8 cellular contexts compared by ENCODE assay signal in genomic region chr1:156571261-156571958, GRCh38. TPM values are rescaled to one million over a fixed set of nuclear protein-coding genes. Genes with fewer than 3 reads are reported as not detected.
A peak's percentile ranks its signal among the peaks of the same experiment; 100 is the strongest.
DNase-seq lines count a peak whose midpoint lies in the region; ATAC-seq and TF ChIP-seq lines count a peak whose summit lies in the region.

No MANE protein-coding gene starts in this region.

- peaks cover 8% of the 10 kb centered on the region for H3K36me3 Mint-ChIP-seq in T-helper 1 cell treated with Interleukin-12 subunit alpha and Interleukin-12 subunit beta and Interleukin-4 antibody, amounts not matched to agents 30 μg/mL and 1 μg/mL, for 36 hours (ENCODE audit: low read depth)

- H3K4me3 ChIP-seq in OCI-LY7 (ENCODE audit: low read depth, low read length, poor library complexity, severe bottlenecking) (peak overlapping the region; percentile 75), esophagus (ENCODE audit: low read depth in 1 of 2, low read length in 2 of 2) (peak overlapping the region; percentile 48 to 53), skin epidermis (peak overlapping the region in 5 of 7 experiments; percentile 38 to 56 (median 41))

- no TSS peak for BruUV-seq in OCI-LY7 (replicated peaks; lab: Mats Ljungman, UMichigan)

- 13 to 15% methylated on average over 4 of the region's 4 CpGs for WGBS in esophagus, 2 donors

- no peaks in the 10 kb centered on the region for H3K9me3 ChIP-seq in OCI-LY7 (ENCODE audit: low read length)
- H3K9me3 ChIP-seq in esophagus (ENCODE audit: control insufficient read depth in 2 of 2, insufficient read depth in 1 of 2, low read depth in 1 of 2, low read length in 1 of 2): no peaks in the 10 kb centered on the region

- no peak overlapping the region for H3K27ac ChIP-seq in OCI-LY7 (ENCODE audit: low read depth, low read length, poor library complexity, severe bottlenecking)
- peak overlapping the region in 1 of 2 donors; percentile 42 for H3K27ac ChIP-seq in esophagus (ENCODE audit: low read depth in 2 of 2, low read length in 1 of 2)
- peak overlapping the region in 1 of 21 experiments; percentile 14 for H3K27ac ChIP-seq in skin epidermis

- ATAC-seq in GM18861 (IDR thresholded peaks at IDR 0.05; ENCODE audit: unreplicated experiment) (no peak), HG02981 (IDR thresholded peaks at IDR 0.05; ENCODE audit: unreplicated experiment) (no peak)

- H3K4me2 ChIP-seq in OCI-LY7 (ENCODE audit: low read length): peak overlapping the region; percentile 78

- peak overlapping the region; percentile 96 for H3K4me3 Mint-ChIP-seq in T-helper 1 cell treated with Interleukin-12 subunit alpha and Interleukin-12 subunit beta and Interleukin-4 antibody, amounts not matched to agents 30 μg/mL and 1 μg/mL, for 36 hours

- peaks cover 20% of the 10 kb centered on the region for H3K4me1 Mint-ChIP-seq in T-helper 1 cell treated with Interleukin-12 subunit alpha and Interleukin-12 subunit beta and Interleukin-4 antibody, amounts not matched to agents 30 μg/mL and 1 μg/mL, for 36 hours (ENCODE audit: low read depth)

- CTCF ChIA-PET in OCI-LY7 (lab: Charles Lee; ENCODE audit: unreplicated experiment): interaction anchor here (1.1 kb wide), 1 partner anchor 9 kb away, joined by 3 read pairs; no protein-coding TSS in a partner anchor

- H2AFZ ChIP-seq in OCI-LY7 (ENCODE audit: low read length): peak overlapping the region; percentile 62; the same call in 1 of the 2 replicates

- H3K79me2 ChIP-seq in OCI-LY7 (ENCODE audit: insufficient read depth, low read depth, low read length): no peaks in the 10 kb centered on the region

- H3K27me3 Mint-ChIP-seq in T-helper 1 cell treated with Interleukin-12 subunit alpha and Interleukin-12 subunit beta and Interleukin-4 antibody, amounts not matched to agents 30 μg/mL and 1 μg/mL, for 36 hours (ENCODE audit: low read depth): peaks cover 22% of the 10 kb centered on the region

- H4K20me1 ChIP-seq in OCI-LY7 (ENCODE audit: insufficient read depth, low read length): no peaks in the 10 kb centered on the region

- H3K9me2 ChIP-seq in OCI-LY7 (ENCODE audit: insufficient read depth, low read length): no peaks in the 10 kb centered on the region

- H3K9me3 Mint-ChIP-seq in T-helper 1 cell treated with Interleukin-12 subunit alpha and Interleukin-12 subunit beta and Interleukin-4 antibody, amounts not matched to agents 30 μg/mL and 1 μg/mL, for 36 hours: no peaks in the 10 kb centered on the region

- TF ChIP-seq CTCF in OCI-LY7 (conservative IDR thresholded peaks at IDR 0.05; ENCODE audit: low read length): no peak

- H3K27ac Mint-ChIP-seq in T-helper 1 cell treated with Interleukin-12 subunit alpha and Interleukin-12 subunit beta and Interleukin-4 antibody, amounts not matched to agents 30 μg/mL and 1 μg/mL, for 36 hours: no peak overlapping the region

- no peaks in the 10 kb centered on the region for H3K27me3 ChIP-seq in esophagus (ENCODE audit: control insufficient read depth in 1 of 2, insufficient read depth in 2 of 2, low read length in 2 of 2)

- no peak for DNase-seq in T-helper 1 cell
- no peak for DNase-seq in OCI-LY7 (ENCODE audit: low spot score)
- no peak for DNase-seq in activated CD8-positive, alpha-beta memory T cell treated with anti-CD3 and anti-CD28 coated beads, Interleukin-2, amount 50 U/mL, for 48 hours

- intact Hi-C loops in OCI-LY7 (cut with micrococcal nuclease; ENCODE audit: unreplicated experiment): no loop called here

- POLR2A ChIA-PET in OCI-LY7 (lab: Charles Lee): interaction anchor here (0.6 to 1.2 kb wide), 3 partner anchors 10 to 394 kb away, joined by 3 to 5 read pairs (median 3); no protein-coding TSS in a partner anchor

- peaks cover 9% of the 10 kb centered on the region for H3K36me3 ChIP-seq in OCI-LY7 (ENCODE audit: insufficient read depth, low read length)
- no peaks in the 10 kb centered on the region for H3K36me3 ChIP-seq in esophagus (ENCODE audit: control insufficient read depth in 2 of 2, insufficient read depth in 2 of 2, low read length in 1 of 2)

- H3K4me1 ChIP-seq in OCI-LY7 (ENCODE audit: insufficient read depth, low read length, poor library complexity, severe bottlenecking) (peaks cover 16% of the 10 kb centered on the region), esophagus (ENCODE audit: control insufficient read depth in 2 of 2, insufficient read depth in 2 of 2, low read length in 1 of 2) (peaks cover 2% of the 10 kb centered on the region in 2 donors)

RNA-seq across cellular contexts. Expression of gene IQGAP3, which starts 1.0 kb away (rescaled TPM):
- 22.4 and 26.1 TPM in 2 replicates for total RNA-seq in OCI-LY7 (2014; rRNA removed; shearing (Covaris generic))
- 28.7 and 37.1 TPM in 2 replicates for total RNA-seq in OCI-LY7 (2022)
- 1 to 10 TPM; 3.8 to 7.8 TPM for polyA plus RNA-seq in esophagus

RNA-seq across cellular contexts. Expression of gene TTC24, which starts 8.1 kb away (rescaled TPM):
- 2.8 and 3.6 TPM in 2 replicates for total RNA-seq in OCI-LY7 (2014; rRNA removed; shearing (Covaris generic))
- total RNA-seq in OCI-LY7 (2022): 11.9 and 12.4 TPM in 2 replicates
- under 1 TPM in 1 of 2 donors, not detected in 1; 0.08 TPM for polyA plus RNA-seq in esophagus

RNA-seq across cellular contexts. Expression of gene NAXE, which starts 20.2 kb away (rescaled TPM):
- total RNA-seq in OCI-LY7 (2014; rRNA removed; shearing (Covaris generic)): 71.6 and 81.5 TPM in 2 replicates
- total RNA-seq in OCI-LY7 (2022): 56.1 and 61.1 TPM in 2 replicates
- polyA plus RNA-seq in esophagus: 10 to 100 TPM; 29.9 to 70.9 TPM

RNA-seq across cellular contexts. Expression of gene GPATCH4, which starts 29.9 kb away (rescaled TPM):
- total RNA-seq in OCI-LY7 (2014; rRNA removed; shearing (Covaris generic)): 33.3 and 40.9 TPM in 2 replicates
- 38.5 and 51.6 TPM in 2 replicates for total RNA-seq in OCI-LY7 (2022)
- 10 to 100 TPM; 14.3 to 20.8 TPM for polyA plus RNA-seq in esophagus

RNA-seq across cellular contexts. Expression of gene HAPLN2, which starts 47.8 kb away (rescaled TPM):
- total RNA-seq in OCI-LY7 (2014; rRNA removed; shearing (Covaris generic)): 0.41 and 0.62 TPM in 2 replicates
- total RNA-seq in OCI-LY7 (2022): 1.1 and 1.4 TPM in 2 replicates
- under 1 TPM; 0.14 to 0.28 TPM for polyA plus RNA-seq in esophagus
